1 cellular context compared by ENCODE assay signal in the genomic region with DNA sequence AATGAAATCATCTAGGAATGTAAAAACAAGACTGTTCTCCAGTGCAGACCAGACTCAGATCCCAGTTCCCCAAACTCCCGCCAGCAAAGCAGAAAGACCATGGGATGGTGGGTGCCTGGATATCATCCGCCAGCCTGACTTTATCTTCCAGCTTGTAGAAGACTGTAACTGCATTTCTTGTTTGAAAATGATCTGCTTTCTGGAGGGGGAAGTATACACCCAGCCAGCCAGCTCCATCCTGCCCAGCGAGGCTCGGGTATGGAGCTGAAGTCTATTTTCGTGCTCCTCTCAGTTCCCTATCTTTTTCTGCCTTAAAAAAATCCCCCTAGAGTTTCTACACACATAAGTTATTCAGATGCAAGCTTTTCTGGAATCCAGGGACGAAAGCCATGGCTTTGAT.
TF ChIP-seq lines count a peak whose summit lies in the region.

No MANE protein-coding gene starts in this region.

TF ChIP-seq in WTC11, 78 proteins besides CTCF, POLR2A, EP300 and RAD21 (continued from another document):
- no peak for TF ChIP-seq USF1 (CRISPR knock-in tag; IDR thresholded peaks at IDR 0.05)
- no peak for TF ChIP-seq ZNF232 (CRISPR knock-in tag; IDR thresholded peaks at IDR 0.05)
- no peak for TF ChIP-seq AFF4 (CRISPR knock-in tag; IDR thresholded peaks at IDR 0.05; ENCODE audit: borderline replicate concordance)
- no peak for TF ChIP-seq CREB1 (CRISPR knock-in tag; IDR thresholded peaks at IDR 0.05)
- TF ChIP-seq ZNF317 (CRISPR knock-in tag; IDR thresholded peaks at IDR 0.05; ENCODE audit: borderline replicate concordance, low read depth): no peak
- TF ChIP-seq JAZF1 (CRISPR knock-in tag; IDR thresholded peaks at IDR 0.05): no peak
- TF ChIP-seq NFE2L1 (CRISPR knock-in tag; IDR thresholded peaks at IDR 0.05): no peak
- TF ChIP-seq GRHL2 (CRISPR knock-in tag; IDR thresholded peaks at IDR 0.05; ENCODE audit: insufficient replicate concordance, severe bottlenecking): no peak
- TF ChIP-seq, protein P1, sequence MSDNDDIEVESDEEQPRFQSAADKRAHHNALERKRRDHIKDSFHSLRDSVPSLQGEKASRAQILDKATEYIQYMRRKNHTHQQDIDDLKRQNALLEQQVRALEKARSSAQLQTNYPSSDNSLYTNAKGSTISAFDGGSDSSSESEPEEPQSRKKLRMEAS (CRISPR knock-in tag; IDR thresholded peaks at IDR 0.05): no peak
- TF ChIP-seq SMAD4 (CRISPR knock-in tag; IDR thresholded peaks at IDR 0.05): no peak
TF ChIP-seq in WTC11: peak in this region for 0.
